In the genomic region with DNA sequence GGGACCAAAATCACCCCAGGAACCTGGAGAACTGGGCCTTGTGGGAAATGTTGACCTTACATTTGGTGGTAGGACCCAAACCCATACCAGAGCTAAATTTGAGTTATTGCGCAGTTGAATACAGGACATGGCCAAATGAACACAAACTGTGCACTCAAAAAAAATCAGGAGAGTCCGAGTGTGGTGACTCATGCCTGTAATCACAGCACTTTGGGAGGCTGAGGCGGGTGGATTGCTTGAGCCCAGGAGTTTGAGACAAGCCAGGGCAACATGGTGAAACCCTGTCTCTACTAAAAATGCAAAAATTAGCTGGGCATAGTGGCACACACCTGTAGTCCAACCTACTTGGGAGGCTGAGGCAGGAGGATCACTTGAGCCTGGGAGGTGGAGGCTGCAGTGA, we compare ENCODE assay signal across 1 cellular context.
TF ChIP-seq lines count a peak whose summit lies in the region.

No MANE protein-coding gene starts in this region.

TF ChIP-seq in K562, 482 proteins besides CTCF, POLR2A, EP300 and RAD21:
- peak; percentile 64 to 71 for TF ChIP-seq KDM1A (IDR thresholded peaks at IDR 0.05)
